ENCODE assay signal across 13 cellular contexts in the genomic region with DNA sequence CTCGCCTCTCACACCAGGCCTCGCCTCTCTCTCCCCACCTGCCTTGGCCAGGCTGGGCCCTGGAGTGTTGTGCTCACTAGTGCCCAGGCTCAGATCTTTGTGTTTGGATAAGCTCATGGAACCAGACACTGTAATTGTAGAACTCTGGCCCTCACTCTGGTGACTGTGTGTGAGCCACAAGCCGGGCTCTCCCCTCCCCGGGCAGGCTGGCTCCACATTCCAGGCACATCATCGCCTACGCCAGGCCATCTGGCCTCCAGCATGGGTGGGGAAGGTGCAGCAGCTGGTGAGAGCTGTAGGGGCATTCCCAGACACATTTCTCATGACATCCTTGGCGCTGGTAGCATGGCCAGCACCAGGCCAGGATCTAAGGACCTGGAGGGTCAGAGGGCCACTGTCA.
DNase-seq lines count a peak whose midpoint lies in the region; ATAC-seq and TF ChIP-seq lines count a peak whose summit lies in the region.
"Had no signal": no experiment of that assay in that cellular context is flagged by ENCODE, and none has a peak within 500 bp of the region (broad histone marks: within the 10 kb centered on the region; RNA-seq: fewer than 3 reads in every experiment).

No MANE protein-coding gene starts in this region.

- no peaks in the 10 kb centered on the region for H3K4me1 Mint-ChIP-seq in effector memory CD8-positive, alpha-beta T cell (ENCODE audit: low read depth in 2 of 2)
- H3K4me1 Mint-ChIP-seq: activated CD4-positive, alpha-beta T cell treated with anti-CD3 and anti-CD28 coated beads, Interleukin-2, amount 10 ng/mL, durations not matched to agents 7 days and 5 days had no signal

- peaks cover 46% of the 10 kb centered on the region for H3F3A ChIP-seq in smooth muscle cell (ENCODE audit: low read depth)

- H3K9ac ChIP-seq in smooth muscle cell (ENCODE audit: low read depth): peak overlapping the region; percentile 65

- WGBS in smooth muscle cell (ENCODE audit: low lambda C conversion rate): 25% methylated on average over 7 of the region's 7 CpGs

- H3K79me2 ChIP-seq in smooth muscle cell (ENCODE audit: low read depth): peaks cover 8% of the 10 kb centered on the region

- TF ChIP-seq CTCF in smooth muscle cell (IDR thresholded peaks at IDR 0.05; ENCODE audit: borderline replicate concordance, insufficient read depth, poor library complexity, severe bottlenecking): no peak

- H3K27ac ChIP-seq in smooth muscle cell (ENCODE audit: low read depth): peak overlapping the region; percentile 95

- intact Hi-C loops in Right ventricle myocardium superior (cut with DNase I): no loop called here

- peak; percentile 62 for DNase-seq in GM04504 (ENCODE audit: low read depth)
- DNase-seq in Right ventricle myocardium superior: peak; percentile 60
- peak; percentile 24 for DNase-seq in smooth muscle cell (lab: John Stamatoyannopoulos, UW; ENCODE audit: unreplicated experiment)
- DNase-seq in NCI-H1930 (lab: John Stamatoyannopoulos, UW): no peak
- no peak for DNase-seq in effector memory CD8-positive, alpha-beta T cell
- DNase-seq in stimulated activated CD8-positive, alpha-beta memory T cell treated with anti-CD3 and anti-CD28 coated beads, Interleukin-4, amount 100 ng/mL, for 48 hours: no peak
- DNase-seq: activated CD4-positive, alpha-beta T cell treated with anti-CD3 and anti-CD28 coated beads, Interleukin-2, amount 10 ng/mL, durations not matched to agents 7 days and 5 days; activated naive CD4-positive, alpha-beta T cell; NCI-H345; substantia nigra had no signal

- no peak overlapping the region for H3K4me3 Mint-ChIP-seq in effector memory CD8-positive, alpha-beta T cell
- H3K4me3 Mint-ChIP-seq: activated CD4-positive, alpha-beta T cell treated with anti-CD3 and anti-CD28 coated beads, Interleukin-2, amount 10 ng/mL, durations not matched to agents 7 days and 5 days; natural killer cell treated with Interleukin-12 subunit alpha and Interleukin-12 subunit beta and Interleukin-15 and Interleukin-18, amount 100 ng/mL, for 72 hours had no signal

- peaks cover 27% of the 10 kb centered on the region for H3K4me1 ChIP-seq in smooth muscle cell (ENCODE audit: low read depth)

- no peaks in the 10 kb centered on the region for H3K36me3 ChIP-seq in smooth muscle cell (ENCODE audit: low read depth)

- peaks cover 0 to 6% of the 10 kb centered on the region in 2 donors for H3K27me3 Mint-ChIP-seq in effector memory CD8-positive, alpha-beta T cell
- H3K27me3 Mint-ChIP-seq: activated CD4-positive, alpha-beta T cell treated with anti-CD3 and anti-CD28 coated beads, Interleukin-2, amount 10 ng/mL, durations not matched to agents 7 days and 5 days; natural killer cell treated with Interleukin-12 subunit alpha and Interleukin-12 subunit beta and Interleukin-15 and Interleukin-18, amount 100 ng/mL, for 72 hours had no signal

- peak overlapping the region; percentile 75 for H3K4me2 ChIP-seq in smooth muscle cell

- no peaks in the 10 kb centered on the region for H3K36me3 Mint-ChIP-seq in effector memory CD8-positive, alpha-beta T cell (ENCODE audit: insufficient read depth)
- H3K36me3 Mint-ChIP-seq: natural killer cell treated with Interleukin-12 subunit alpha and Interleukin-12 subunit beta and Interleukin-15 and Interleukin-18, amount 100 ng/mL, for 72 hours had no signal

- H3K9me3 ChIP-seq in smooth muscle cell (replicated peaks; ENCODE audit: low read depth): no peaks in the 10 kb centered on the region

- no peaks in the 10 kb centered on the region for H4K20me1 ChIP-seq in smooth muscle cell (ENCODE audit: low read depth)

- peak; percentile 77 for ATAC-seq in SK-N-SH treated with all-trans-retinoic acid at 6 μM for 48 hours
- ATAC-seq in Right ventricle myocardium superior (ENCODE audit: poor library complexity): peak; percentile 55
- no peak for ATAC-seq in effector memory CD8-positive, alpha-beta T cell (replicated peaks)
- no peak for ATAC-seq in GM21619 (IDR thresholded peaks at IDR 0.05; ENCODE audit: unreplicated experiment)
- ATAC-seq: natural killer cell treated with Interleukin-12 subunit alpha and Interleukin-12 subunit beta and Interleukin-15 and Interleukin-18, amount 100 ng/mL, for 72 hours had no signal

- no peak overlapping the region for H3K4me3 ChIP-seq in smooth muscle cell

- no peaks in the 10 kb centered on the region for H3K27me3 ChIP-seq in smooth muscle cell (ENCODE audit: low read depth)

- H2AFZ ChIP-seq in smooth muscle cell (ENCODE audit: low read depth): no peak overlapping the region

- H3K9me3 Mint-ChIP-seq in effector memory CD8-positive, alpha-beta T cell: no peaks in the 10 kb centered on the region
- H3K9me3 Mint-ChIP-seq: activated CD4-positive, alpha-beta T cell treated with anti-CD3 and anti-CD28 coated beads, Interleukin-2, amount 10 ng/mL, durations not matched to agents 7 days and 5 days; natural killer cell treated with Interleukin-12 subunit alpha and Interleukin-12 subunit beta and Interleukin-15 and Interleukin-18, amount 100 ng/mL, for 72 hours had no signal

- no peak overlapping the region for H3K27ac Mint-ChIP-seq in effector memory CD8-positive, alpha-beta T cell
- H3K27ac Mint-ChIP-seq: natural killer cell treated with Interleukin-12 subunit alpha and Interleukin-12 subunit beta and Interleukin-15 and Interleukin-18, amount 100 ng/mL, for 72 hours had no signal

TF ChIP-seq in SK-N-SH treated with all-trans-retinoic acid at 6 μM for 48 hours, 23 proteins besides CTCF, POLR2A, EP300 and RAD21:
- TF ChIP-seq ARNTL (CRISPR knock-in tag; IDR thresholded peaks at IDR 0.05; ENCODE audit: borderline replicate concordance, low read depth) (no peak), SNAI2 (CRISPR knock-in tag; IDR thresholded peaks at IDR 0.05) (peak; percentile 60; the same call in 1 of the 2 replicates), ISL1 (CRISPR knock-in tag; IDR thresholded peaks at IDR 0.05) (peak; percentile 26; the same call in 1 of the 2 replicates)
- TF ChIP-seq, protein P1, sequence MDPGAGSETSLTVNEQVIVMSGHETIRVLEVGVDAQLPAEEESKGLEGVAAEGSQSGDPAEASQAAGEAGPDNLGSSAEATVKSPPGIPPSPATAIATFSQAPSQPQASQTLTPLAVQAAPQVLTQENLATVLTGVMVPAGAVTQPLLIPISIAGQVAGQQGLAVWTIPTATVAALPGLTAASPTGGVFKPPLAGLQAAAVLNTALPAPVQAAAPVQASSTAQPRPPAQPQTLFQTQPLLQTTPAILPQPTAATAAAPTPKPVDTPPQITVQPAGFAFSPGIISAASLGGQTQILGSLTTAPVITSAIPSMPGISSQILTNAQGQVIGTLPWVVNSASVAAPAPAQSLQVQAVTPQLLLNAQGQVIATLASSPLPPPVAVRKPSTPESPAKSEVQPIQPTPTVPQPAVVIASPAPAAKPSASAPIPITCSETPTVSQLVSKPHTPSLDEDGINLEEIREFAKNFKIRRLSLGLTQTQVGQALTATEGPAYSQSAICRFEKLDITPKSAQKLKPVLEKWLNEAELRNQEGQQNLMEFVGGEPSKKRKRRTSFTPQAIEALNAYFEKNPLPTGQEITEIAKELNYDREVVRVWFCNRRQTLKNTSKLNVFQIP (CRISPR knock-in tag; IDR thresholded peaks at IDR 0.05; ENCODE audit: borderline replicate concordance, low read depth): no peak

Comparison
In these comparisons a context has a peak if more than half of its experiments do, and no peak if none do; other contexts are left out.
1. DNase-seq: peak in GM04504 (single experiment), Right ventricle myocardium superior (single experiment) and smooth muscle cell (single experiment); none in NCI-H1930 (0 of 2), effector memory CD8-positive, alpha-beta T cell (0 of 3) and stimulated activated CD8-positive, alpha-beta memory T cell treated with anti-CD3 and anti-CD28 coated beads, Interleukin-4, amount 100 ng/mL, for 48 hours (single experiment).
2. ATAC-seq: peak in SK-N-SH treated with all-trans-retinoic acid at 6 μM for 48 hours (single experiment) and Right ventricle myocardium superior (single experiment); none in effector memory CD8-positive, alpha-beta T cell (single experiment) and GM21619 (single experiment).